8 cellular contexts compared by ENCODE assay signal in genomic region chr17:76264755-76265623, GRCh38. TPM values are rescaled to one million over a fixed set of nuclear protein-coding genes. Genes with fewer than 3 reads are reported as not detected.
A peak's percentile ranks its signal among the peaks of the same experiment; 100 is the strongest.
DNase-seq lines count a peak whose midpoint lies in the region; ATAC-seq and TF ChIP-seq lines count a peak whose summit lies in the region.

Gene UBALD2 (plus strand): TSS chr17:76265348. CDS start chr17:76265506, 158 bp downstream.

- H3K4me3 Mint-ChIP-seq in activated T-helper 17 cell treated with anti-CD3 and anti-CD28 coated beads, Interleukin-2, amount 50 U/mL, for 72 hours = peak within 1 kb of the TSS; percentile 96
- peak within 1 kb of the TSS; percentile 87 to 95 (median 92) for H3K4me3 Mint-ChIP-seq in naive thymus-derived CD4-positive, alpha-beta T cell
- H3K4me3 Mint-ChIP-seq in stimulated activated naive B cell treated with anti-CD40 and anti-IgM and Interleukin-4, amounts not matched to agents 10 μg/mL and 1 μg/mL and 100 μg/mL, for 72 hours = peak within 1 kb of the TSS; percentile 92 to 94

- H3K36me3 Mint-ChIP-seq in activated T-helper 17 cell treated with anti-CD3 and anti-CD28 coated beads, Interleukin-2, amount 50 U/mL, for 72 hours (ENCODE audit: low read depth) = peaks cover 51% of the 10 kb centered on the region
- peaks cover 0 to 35% (median 9%) of the 10 kb centered on the region in 5 donors for H3K36me3 Mint-ChIP-seq in naive thymus-derived CD4-positive, alpha-beta T cell
- peaks cover 29 to 37% of the 10 kb centered on the region in 2 donors for H3K36me3 Mint-ChIP-seq in stimulated activated naive B cell treated with anti-CD40 and anti-IgM and Interleukin-4, amounts not matched to agents 10 μg/mL and 1 μg/mL and 100 μg/mL, for 72 hours

- peak; percentile 100 for DNase-seq in Daoy (ENCODE audit: low read depth)
- peak; percentile 98 for DNase-seq in GOT3 (lab: John Stamatoyannopoulos, UW)
- DNase-seq in LNCaP clone FGC (ENCODE audit: low read depth) = peak; percentile 100
- DNase-seq in RWPE1 (ENCODE audit: low spot score) = peak; percentile 99
- peak; percentile 100 for DNase-seq in fibroblast of lung (ENCODE audit: low read depth in 2 of 2)
- peak; percentile 95 to 99 (median 98) for DNase-seq in naive thymus-derived CD4-positive, alpha-beta T cell
- DNase-seq in stimulated activated naive B cell treated with anti-CD40 and anti-IgM and Interleukin-4, amounts not matched to agents 10 μg/mL and 1 μg/mL and 100 μg/mL, for 72 hours = peak; percentile 100

- no peaks in the 10 kb centered on the region for H3K9me3 ChIP-seq in fibroblast of lung (ENCODE audit: control insufficient read depth, insufficient read depth, low read depth, low read length)
- H3K9me3 ChIP-seq in naive thymus-derived CD4-positive, alpha-beta T cell (ENCODE audit: control insufficient read depth in 2 of 3, low read length in 3 of 3) = no peaks in the 10 kb centered on the region

- peak within 1 kb of the TSS; percentile 96 for H3K27ac Mint-ChIP-seq in activated T-helper 17 cell treated with anti-CD3 and anti-CD28 coated beads, Interleukin-2, amount 50 U/mL, for 72 hours
- H3K27ac Mint-ChIP-seq in naive thymus-derived CD4-positive, alpha-beta T cell = peak within 1 kb of the TSS; percentile 81 to 98 (median 94)
- peak within 1 kb of the TSS; percentile 99 for H3K27ac Mint-ChIP-seq in stimulated activated naive B cell treated with anti-CD40 and anti-IgM and Interleukin-4, amounts not matched to agents 10 μg/mL and 1 μg/mL and 100 μg/mL, for 72 hours

- intact Hi-C loops in naive thymus-derived CD4-positive, alpha-beta T cell (cut with micrococcal nuclease) = loop anchor here (1.0 to 5.0 kb wide), 9 partner anchors 9 to 483 kb away; partner anchors contain the start of genes FOXJ1 (in 1 of the 2), RNF157 (in 1 of the 2), UNK (in 1 of the 2) and WBP2 (in 1 of the 2)

- H3K4me3 ChIP-seq in LNCaP clone FGC (ENCODE audit: low read depth, low read length) (peak within 1 kb of the TSS; percentile 69), fibroblast of lung (replicated peaks in 1 of 4; ENCODE audit: control extremely low read depth in 1 of 4, insufficient read depth in 1 of 4, low read depth in 3 of 4, low read length in 4 of 4) (peak within 1 kb of the TSS; percentile 68 to 82 (median 69))
- H3K4me3 ChIP-seq in naive thymus-derived CD4-positive, alpha-beta T cell (ENCODE audit: low read length) = peak within 1 kb of the TSS; percentile 71

- H3K4me2 ChIP-seq in fibroblast of lung (ENCODE audit: extremely low read depth, insufficient read depth, low read length) = peak within 1 kb of the TSS; percentile 95

- POLR2A ChIA-PET in RWPE1 (lab: Yijun Ruan, JAX; ENCODE audit: low non-redundant PET) = interaction anchor here (0.6 to 0.7 kb wide), 2 partner anchors 27 to 185 kb away, joined by 3 to 6 read pairs; no protein-coding TSS in a partner anchor
- POLR2A ChIA-PET in naive thymus-derived CD4-positive, alpha-beta T cell (lab: Charles Lee) = interaction anchor here (0.6 to 19.9 kb wide), 29 partner anchors 8 to 1693 kb away, joined by 3 to 375 read pairs (median 6); partner anchors contain the start of genes FOXJ1 and RNF157

- peak within 1 kb of the TSS; percentile 91 for H3K9ac ChIP-seq in fibroblast of lung (ENCODE audit: insufficient read depth, low read length)

- H3K27me3 Mint-ChIP-seq in activated T-helper 17 cell treated with anti-CD3 and anti-CD28 coated beads, Interleukin-2, amount 50 U/mL, for 72 hours = no peaks in the 10 kb centered on the region
- peaks cover 0 to 3% (median 0%) of the 10 kb centered on the region in 5 donors for H3K27me3 Mint-ChIP-seq in naive thymus-derived CD4-positive, alpha-beta T cell
- no peaks in the 10 kb centered on the region for H3K27me3 Mint-ChIP-seq in stimulated activated naive B cell treated with anti-CD40 and anti-IgM and Interleukin-4, amounts not matched to agents 10 μg/mL and 1 μg/mL and 100 μg/mL, for 72 hours

- peaks cover 35% of the 10 kb centered on the region for H3K79me2 ChIP-seq in fibroblast of lung (ENCODE audit: control insufficient read depth, insufficient read depth, low read length)

- peaks cover 5% of the 10 kb centered on the region for H3K36me3 ChIP-seq in fibroblast of lung (ENCODE audit: control insufficient read depth, insufficient read depth, low read length)
- peaks cover 0 to 30% (median 0%) of the 10 kb centered on the region in 3 experiments for H3K36me3 ChIP-seq in naive thymus-derived CD4-positive, alpha-beta T cell (ENCODE audit: control insufficient read depth in 2 of 3, insufficient read depth in 3 of 3, low read length in 3 of 3)

- ATAC-seq in activated T-helper 17 cell treated with anti-CD3 and anti-CD28 coated beads, Interleukin-2, amount 50 U/mL, for 72 hours (replicated peaks) = peak; percentile 87
- ATAC-seq in naive thymus-derived CD4-positive, alpha-beta T cell = peak; percentile 90
- ATAC-seq in stimulated activated naive B cell treated with anti-CD40 and anti-IgM and Interleukin-4, amounts not matched to agents 10 μg/mL and 1 μg/mL and 100 μg/mL, for 72 hours (replicated peaks) = peak; percentile 79 to 84

- CTCF ChIA-PET in RWPE1 (lab: Yijun Ruan, JAX) = interaction anchor here (1.0 to 1.1 kb wide), 3 partner anchors 24 to 144 kb away, joined by 3 to 4 read pairs (median 4); no protein-coding TSS in a partner anchor
- CTCF ChIA-PET in naive thymus-derived CD4-positive, alpha-beta T cell (lab: Charles Lee) = interaction anchor here (0.6 to 3.4 kb wide), 6 partner anchors 14 to 871 kb away, joined by 3 to 13 read pairs (median 4); partner anchors contain the start of gene CDK3

- H3K4me1 ChIP-seq in fibroblast of lung (ENCODE audit: control insufficient read depth, extremely low read depth, insufficient read depth, low read length) = peaks cover 14% of the 10 kb centered on the region
- peaks cover 46 to 58% of the 10 kb centered on the region in 2 donors for H3K4me1 ChIP-seq in naive thymus-derived CD4-positive, alpha-beta T cell (ENCODE audit: control insufficient read depth in 2 of 2, insufficient read depth in 2 of 2, low read length in 2 of 2)

- no peaks in the 10 kb centered on the region for H3K9me3 Mint-ChIP-seq in activated T-helper 17 cell treated with anti-CD3 and anti-CD28 coated beads, Interleukin-2, amount 50 U/mL, for 72 hours
- no peaks in the 10 kb centered on the region for H3K9me3 Mint-ChIP-seq in naive thymus-derived CD4-positive, alpha-beta T cell
- H3K9me3 Mint-ChIP-seq in stimulated activated naive B cell treated with anti-CD40 and anti-IgM and Interleukin-4, amounts not matched to agents 10 μg/mL and 1 μg/mL and 100 μg/mL, for 72 hours = no peaks in the 10 kb centered on the region

- peaks cover 29% of the 10 kb centered on the region for H3K4me1 Mint-ChIP-seq in activated T-helper 17 cell treated with anti-CD3 and anti-CD28 coated beads, Interleukin-2, amount 50 U/mL, for 72 hours
- H3K4me1 Mint-ChIP-seq in naive thymus-derived CD4-positive, alpha-beta T cell = peaks cover 47 to 70% (median 61%) of the 10 kb centered on the region in 7 donors
- peaks cover 51 to 80% of the 10 kb centered on the region in 2 donors for H3K4me1 Mint-ChIP-seq in stimulated activated naive B cell treated with anti-CD40 and anti-IgM and Interleukin-4, amounts not matched to agents 10 μg/mL and 1 μg/mL and 100 μg/mL, for 72 hours

- TF ChIP-seq CTCF in LNCaP clone FGC (IDR thresholded peaks at IDR 0.05; ENCODE audit: control insufficient read depth, extremely low read depth, insufficient read depth) (no peak), RWPE1 (conservative IDR thresholded peaks at IDR 0.05; ENCODE audit: low read depth) (no peak), fibroblast of lung (conservative IDR thresholded peaks at IDR 0.05 in 1 of 2, IDR thresholded peaks at IDR 0.05 in 1 of 2; ENCODE audit: low read depth in 1 of 2, low read length in 2 of 2) (no peak)

- H4K20me1 ChIP-seq in fibroblast of lung (ENCODE audit: control insufficient read depth, extremely low read depth, insufficient read depth, low read length) = no peaks in the 10 kb centered on the region

- H3K27me3 ChIP-seq in fibroblast of lung (ENCODE audit: control insufficient read depth, insufficient read depth, low read length) = no peaks in the 10 kb centered on the region
- H3K27me3 ChIP-seq in naive thymus-derived CD4-positive, alpha-beta T cell (ENCODE audit: control insufficient read depth in 2 of 2, insufficient read depth in 2 of 2, low read length in 2 of 2) = no peaks in the 10 kb centered on the region

- H2AFZ ChIP-seq in fibroblast of lung (ENCODE audit: low read length) = peak within 1 kb of the TSS; percentile 1

- peak within 1 kb of the TSS; percentile 93 for H3K27ac ChIP-seq in RWPE1
- peak within 1 kb of the TSS; percentile 75 for H3K27ac ChIP-seq in fibroblast of lung (ENCODE audit: insufficient read depth, low read length)
- H3K27ac ChIP-seq in naive thymus-derived CD4-positive, alpha-beta T cell (ENCODE audit: low read depth, low read length) = peak within 1 kb of the TSS; percentile 92

RNA-seq across cellular contexts. Expression of gene UBALD2, which starts in this region (rescaled TPM):
- total RNA-seq in Daoy (2014; rRNA removed; shearing (Covaris generic)) = 11.5 and 15.9 TPM in 2 replicates
- 100 to 1,000 TPM; 173 to 187 TPM for total RNA-seq in activated T-helper 17 cell treated with anti-CD3 and anti-CD28 coated beads, Interleukin-2, amount 50 U/mL, for 72 hours
- total RNA-seq in fibroblast of lung = 2.6 and 7.3 TPM in 2 replicates
- polyA plus RNA-seq in fibroblast of lung = 4.1 and 9.4 TPM in 2 replicates
- 15.3 and 26.4 TPM in 2 replicates for polyA plus RNA-seq in fibroblast of lung (2012)
- 14.1 and 21.4 TPM in 2 replicates for polyA minus RNA-seq in fibroblast of lung (ENCODE audit: low replicate concordance)
- total RNA-seq in naive thymus-derived CD4-positive, alpha-beta T cell = 100 to 1,000 TPM; 103 to 263 (median 241) TPM
- polyA plus RNA-seq in naive thymus-derived CD4-positive, alpha-beta T cell = 10 to 100 TPM in 1 of 2 donors, 1 to 10 TPM in 1; 6.9 to 11.1 TPM

Comparison
In these comparisons a context has a peak if more than half of its experiments do, and no peak if none do; other contexts are left out.
1. Peak in every context shown above with its lines: DNase-seq, ATAC-seq, H3K4me3 ChIP-seq and H3K27ac ChIP-seq.